Comparison of ENCODE assay signal across 8 cellular contexts in the genomic region with DNA sequence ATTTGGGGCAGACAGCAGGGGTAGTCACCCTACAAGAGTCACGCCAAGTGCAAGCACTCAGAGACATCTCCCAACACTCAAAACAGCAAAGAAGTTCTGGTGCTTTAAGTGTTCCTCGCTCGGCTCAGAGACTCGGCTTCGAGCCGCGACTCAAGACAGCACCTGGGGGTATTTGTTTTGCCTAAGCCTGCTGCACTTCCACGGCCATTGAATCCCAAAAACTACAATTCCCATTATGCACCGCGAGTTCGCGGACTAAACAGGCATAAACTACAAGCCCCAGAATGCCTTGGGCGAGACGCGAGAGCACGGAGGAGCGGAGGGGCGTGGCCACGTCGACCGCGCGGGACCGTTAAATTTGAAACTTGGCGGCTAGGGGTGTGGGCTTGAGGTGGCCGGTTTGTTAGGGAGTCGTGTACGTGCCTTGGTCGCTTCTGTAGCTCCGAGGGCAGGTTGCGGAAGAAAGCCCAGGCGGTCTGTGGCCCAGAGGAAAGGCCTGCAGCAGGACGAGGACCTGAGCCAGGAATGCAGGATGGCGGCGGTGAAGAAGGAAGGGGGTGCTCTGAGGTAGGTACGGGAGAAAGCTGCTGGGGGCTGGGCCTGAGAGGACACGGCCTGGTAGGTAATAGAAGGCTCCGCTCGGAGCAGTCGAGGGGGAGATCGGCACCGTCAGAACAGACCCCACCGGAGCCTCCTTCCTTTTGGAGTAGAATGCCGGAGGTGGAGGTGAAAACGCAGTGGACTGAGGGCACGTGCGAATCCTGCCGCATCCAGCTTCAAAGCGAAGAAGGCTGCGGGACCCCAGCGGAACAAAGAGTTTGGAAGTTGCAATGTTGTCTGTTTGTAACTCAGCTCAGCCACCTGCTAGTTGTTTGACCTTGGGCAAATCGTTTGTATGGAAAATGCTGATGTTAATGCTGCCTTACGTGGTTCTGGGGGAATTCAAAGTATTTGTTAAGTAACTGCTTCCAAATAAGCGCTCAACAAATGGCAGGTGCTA. TPM values are rescaled to one million over a fixed set of nuclear protein-coding genes. Genes with fewer than 3 reads are reported as not detected.
DNase-seq lines count a peak whose midpoint lies in the region; ATAC-seq and TF ChIP-seq lines count a peak whose summit lies in the region.

Gene BUB1B, plus strand, starts transcription at position 381 of the 1,000 bp plus-strand sequence. Its CDS starts 152 bp downstream, at position 533.

- no peaks in the 10 kb centered on the region for H3K27me3 ChIP-seq in dorsolateral prefrontal cortex
- H3K27me3 ChIP-seq in liver (ENCODE audit: control insufficient read depth in 4 of 4, insufficient read depth in 4 of 4, low read length in 3 of 4) = no peaks in the 10 kb centered on the region

- H3K9me3 Mint-ChIP-seq in CD14-positive monocyte = no peaks in the 10 kb centered on the region
- H3K9me3 Mint-ChIP-seq in activated CD4-positive, alpha-beta T cell treated with anti-CD3 and anti-CD28 coated beads, Interleukin-2, amount 10 ng/mL, durations not matched to agents 24 days and 14 days = no peaks in the 10 kb centered on the region

- 2% methylated on average over 54 of the region's 54 CpGs for WGBS in liver

- no peak within 1 kb of the TSS for H3K4me3 Mint-ChIP-seq in CD14-positive monocyte
- no peak within 1 kb of the TSS for H3K4me3 Mint-ChIP-seq in activated CD4-positive, alpha-beta T cell treated with anti-CD3 and anti-CD28 coated beads, Interleukin-2, amount 10 ng/mL, durations not matched to agents 24 days and 14 days

- peak in 1 of 2 donors; percentile 50 for TF ChIP-seq RAD21 in liver (IDR thresholded peaks at IDR 0.05)

- peak within 1 kb of the TSS in 5 of 59 donors; percentile 3 to 59 (median 14) for H3K27ac ChIP-seq in dorsolateral prefrontal cortex
- no peak within 1 kb of the TSS for H3K27ac ChIP-seq in liver (ENCODE audit: low read depth in 1 of 2, low read length in 2 of 2)

- H3K36me3 ChIP-seq in liver (ENCODE audit: control insufficient read depth in 4 of 4, insufficient read depth in 3 of 4, low read depth in 1 of 4, low read length in 3 of 4) = no peaks in the 10 kb centered on the region

- peaks cover 2 to 12% (median 8%) of the 10 kb centered on the region in 4 donors for H3K4me1 ChIP-seq in liver (ENCODE audit: control insufficient read depth in 4 of 4, insufficient read depth in 4 of 4, low read length in 3 of 4)

- ATAC-seq in GM19372 (IDR thresholded peaks at IDR 0.05; ENCODE audit: low read depth, unreplicated experiment) (peak; percentile 91), HG03520 (IDR thresholded peaks at IDR 0.05; ENCODE audit: unreplicated experiment) (peak; percentile 78)

- no peak for TF ChIP-seq CTCF in CD14-positive monocyte (IDR thresholded peaks at IDR 0.05)
- peak in 27 of 56 donors; percentile 6 to 60 (median 27) for TF ChIP-seq CTCF in dorsolateral prefrontal cortex (IDR thresholded peaks at IDR 0.05 in 54 of 56, conservative IDR thresholded peaks at IDR 0.05 in 2 of 56; ENCODE audit: low read depth in 1 of 56, partially characterized antibody in 56 of 56)
- TF ChIP-seq CTCF in liver (IDR thresholded peaks at IDR 0.05; ENCODE audit: low read depth, low read length, missing input control) = no peak

- H3K27ac Mint-ChIP-seq in CD14-positive monocyte = no peak within 1 kb of the TSS
- no peak within 1 kb of the TSS for H3K27ac Mint-ChIP-seq in activated CD4-positive, alpha-beta T cell treated with anti-CD3 and anti-CD28 coated beads, Interleukin-2, amount 10 ng/mL, durations not matched to agents 24 days and 14 days

- H3K4me1 Mint-ChIP-seq in CD14-positive monocyte = peaks cover 8% of the 10 kb centered on the region
- H3K4me1 Mint-ChIP-seq in activated CD4-positive, alpha-beta T cell treated with anti-CD3 and anti-CD28 coated beads, Interleukin-2, amount 10 ng/mL, durations not matched to agents 24 days and 14 days = peaks cover 13% of the 10 kb centered on the region

- H3K4me3 ChIP-seq in dorsolateral prefrontal cortex = peak within 1 kb of the TSS; percentile 23 to 80 (median 61)
- peak within 1 kb of the TSS; percentile 51 to 80 (median 66) for H3K4me3 ChIP-seq in liver (ENCODE audit: low read depth in 1 of 3, low read length in 3 of 3)

- no peaks in the 10 kb centered on the region for H3K9me3 ChIP-seq in liver (ENCODE audit: control insufficient read depth in 4 of 4, low read length in 3 of 4)

- H3K27me3 Mint-ChIP-seq in CD14-positive monocyte (ENCODE audit: low read depth in 3 of 3) = peaks cover 0 to 7% (median 0%) of the 10 kb centered on the region in 3 donors
- H3K27me3 Mint-ChIP-seq in activated CD4-positive, alpha-beta T cell treated with anti-CD3 and anti-CD28 coated beads, Interleukin-2, amount 10 ng/mL, durations not matched to agents 24 days and 14 days = no peaks in the 10 kb centered on the region

- peaks cover 4 to 10% of the 10 kb centered on the region in 2 donors for H3K36me3 Mint-ChIP-seq in CD14-positive monocyte
- peaks cover 13% of the 10 kb centered on the region for H3K36me3 Mint-ChIP-seq in activated CD4-positive, alpha-beta T cell treated with anti-CD3 and anti-CD28 coated beads, Interleukin-2, amount 10 ng/mL, durations not matched to agents 24 days and 14 days (ENCODE audit: low read depth)

- H3K9ac ChIP-seq in liver (ENCODE audit: low read depth in 1 of 2, low read length in 2 of 2) = no peak within 1 kb of the TSS

- DNase-seq in CD14-positive monocyte (ENCODE audit: low spot score) (peak; percentile 89), NCI-H69 (lab: John Stamatoyannopoulos, UW) (peak; percentile 99), dorsolateral prefrontal cortex (peak; percentile 78 to 95 (median 92))
- DNase-seq in activated CD4-positive, alpha-beta T cell treated with anti-CD3 and anti-CD28 coated beads, Interleukin-2, amount 10 ng/mL, durations not matched to agents 24 days and 14 days = peak; percentile 99
- DNase-seq in stimulated activated CD4-positive, alpha-beta T cell treated with anti-CD3 and anti-CD28 coated beads, Interleukin-2, amount 100 ng/mL, for 48 hours = peak; percentile 90 to 91

- intact Hi-C loops in CD14-positive monocyte (cut with micrococcal nuclease) (loop anchor here (2.0 to 10.0 kb wide), 5 partner anchors 52 to 376 kb away; partner anchors contain the start of genes BMF (in 2 of the 2), FSIP1 (in 1 of the 2) and SRP14 (in 1 of the 2)), dorsolateral prefrontal cortex (cut with DNase I) (loop anchor here (1.0 to 10.0 kb wide), 3 partner anchors 56 to 116 kb away; partner anchors contain the start of gene BMF (in 1 of the 2))
- intact Hi-C loops in activated CD4-positive, alpha-beta T cell treated with anti-CD3 and anti-CD28 coated beads, Interleukin-2, amount 10 ng/mL, durations not matched to agents 24 days and 14 days (cut with micrococcal nuclease) = loop anchor here (1.0 to 5.0 kb wide), 4 partner anchors 36 to 379 kb away; partner anchors contain the start of genes BMF, FSIP1 and SRP14

TF ChIP-seq in liver, 16 proteins besides CTCF, POLR2A, EP300 and RAD21 (continues in another document):
- TF ChIP-seq, protein P1, sequence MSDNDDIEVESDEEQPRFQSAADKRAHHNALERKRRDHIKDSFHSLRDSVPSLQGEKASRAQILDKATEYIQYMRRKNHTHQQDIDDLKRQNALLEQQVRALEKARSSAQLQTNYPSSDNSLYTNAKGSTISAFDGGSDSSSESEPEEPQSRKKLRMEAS (IDR thresholded peaks at IDR 0.05) = peak; percentile 52
- TF ChIP-seq SP1 (IDR thresholded peaks at IDR 0.05) (peak; percentile 12), GABPA (IDR thresholded peaks at IDR 0.05 in 1 of 2, conservative IDR thresholded peaks at IDR 0.05 in 1 of 2) (peak in 1 of 2 donors; percentile 66), FOXA2 (IDR thresholded peaks at IDR 0.05) (no peak), HNF4A (conservative IDR thresholded peaks at IDR 0.05) (peak in 1 of 2 donors; percentile 3), ATF3 (IDR thresholded peaks at IDR 0.05) (no peak), YY1 (IDR thresholded peaks at IDR 0.05) (peak; percentile 95)
- TF ChIP-seq, protein P2, sequence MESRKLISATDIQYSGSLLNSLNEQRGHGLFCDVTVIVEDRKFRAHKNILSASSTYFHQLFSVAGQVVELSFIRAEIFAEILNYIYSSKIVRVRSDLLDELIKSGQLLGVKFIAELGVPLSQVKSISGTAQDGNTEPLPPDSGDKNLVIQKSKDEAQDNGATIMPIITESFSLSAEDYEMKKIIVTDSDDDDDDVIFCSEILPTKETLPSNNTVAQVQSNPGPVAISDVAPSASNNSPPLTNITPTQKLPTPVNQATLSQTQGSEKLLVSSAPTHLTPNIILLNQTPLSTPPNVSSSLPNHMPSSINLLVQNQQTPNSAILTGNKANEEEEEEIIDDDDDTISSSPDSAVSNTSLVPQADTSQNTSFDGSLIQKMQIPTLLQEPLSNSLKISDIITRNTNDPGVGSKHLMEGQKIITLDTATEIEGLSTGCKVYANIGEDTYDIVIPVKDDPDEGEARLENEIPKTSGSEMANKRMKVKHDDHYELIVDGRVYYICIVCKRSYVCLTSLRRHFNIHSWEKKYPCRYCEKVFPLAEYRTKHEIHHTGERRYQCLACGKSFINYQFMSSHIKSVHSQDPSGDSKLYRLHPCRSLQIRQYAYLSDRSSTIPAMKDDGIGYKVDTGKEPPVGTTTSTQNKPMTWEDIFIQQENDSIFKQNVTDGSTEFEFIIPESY (IDR thresholded peaks at IDR 0.05) = peak; percentile 98

RNA-seq across cellular contexts. Expression of gene BUB1B, which starts in this region (rescaled TPM):
- polyA plus RNA-seq in CD14-positive monocyte = under 1 TPM in 1 of 2 donors, not detected in 1; 0.51 TPM
- 69.3 and 73.1 TPM in 2 replicates for total RNA-seq in activated CD4-positive, alpha-beta T cell treated with anti-CD3 and anti-CD28 coated beads, Interleukin-2, amount 10 ng/mL, durations not matched to agents 24 days and 14 days
- 1 to 10 TPM in 86 of 120 experiments, under 1 TPM in 27, not detected in 7; 0.13 to 8.5 (median 1.8) TPM for total RNA-seq in dorsolateral prefrontal cortex
- 10 to 100 TPM in 1 of 2 donors, under 1 TPM in 1; 0.08 to 31.1 TPM for total RNA-seq in liver
- polyA plus RNA-seq in liver = 1 to 10 TPM in 1 of 2 donors, under 1 TPM in 1; 0.63 to 1.0 TPM

Comparison
In these comparisons a context has a peak if more than half of its experiments do, and no peak if none do; other contexts are left out.
1. Peak in DNase-seq in CD14-positive monocyte; RNA of the gene not detected or under 1 TPM.